9 cellular contexts compared by ENCODE assay signal in the genomic region with DNA sequence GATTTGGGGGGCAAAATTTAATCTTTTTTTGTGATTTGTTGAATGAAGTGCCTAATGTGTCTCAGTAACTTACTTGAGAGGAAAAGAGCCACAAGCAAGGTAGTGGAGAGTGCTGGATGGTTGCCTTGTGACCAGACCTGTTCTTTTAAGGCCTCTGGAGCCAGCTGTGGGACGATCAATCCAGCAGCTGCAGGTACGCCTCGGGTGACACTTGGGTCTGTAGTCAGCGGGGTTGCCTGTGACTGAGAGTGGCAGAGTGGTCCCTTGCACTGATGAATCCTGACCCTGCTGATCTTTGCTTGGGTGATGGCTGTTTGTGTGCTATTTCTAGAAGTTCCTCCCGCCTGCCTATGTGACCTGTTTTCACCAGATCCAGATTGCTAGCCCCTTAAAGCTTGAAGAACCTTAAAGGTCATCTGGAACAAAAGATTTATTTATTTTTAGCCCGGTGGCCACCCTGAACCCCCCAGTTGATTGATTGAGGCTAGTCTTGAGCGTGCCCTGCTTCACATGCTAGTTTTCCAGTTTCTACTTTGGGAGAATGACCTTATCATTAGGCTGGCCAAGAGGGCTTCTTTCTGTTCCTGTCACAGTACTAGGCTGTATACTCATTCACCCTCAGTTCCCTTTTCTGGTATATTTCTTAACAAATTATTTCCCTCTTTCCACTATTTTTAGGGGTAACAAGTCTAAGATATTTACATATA. TPM values are rescaled to one million over a fixed set of nuclear protein-coding genes. Genes with fewer than 3 reads are reported as not detected.
DNase-seq lines count a peak whose midpoint lies in the region; ATAC-seq, FAIRE-seq and TF ChIP-seq lines count a peak whose summit lies in the region.
"Had no signal": no experiment of that assay in that cellular context is flagged by ENCODE, and none has a peak within 500 bp of the region (broad histone marks: within the 10 kb centered on the region; RNA-seq: fewer than 3 reads in every experiment).

No MANE protein-coding gene starts in this region.

- H2BK120ac ChIP-seq in mesenchymal stem cell (ENCODE audit: low read depth, low read length), result no peak overlapping the region

- peaks cover 16% of the 10 kb centered on the region for H3K4me1 ChIP-seq in mammary epithelial cell (ENCODE audit: insufficient read depth, low read length)
- H3K4me1 ChIP-seq in mesenchymal stem cell (ENCODE audit: control insufficient read depth, insufficient read depth, low read depth, low read length), result no peaks in the 10 kb centered on the region
- no peaks in the 10 kb centered on the region for H3K4me1 ChIP-seq in uterus

- DNase-seq in MCF 10A (ENCODE audit: unreplicated experiment) (no peak), mammary epithelial cell (no peak), mesenchymal stem cell (no peak), uterus (no peak), D721Med (ENCODE audit: insufficient read length, low spot score) (no peak), GM12892 (ENCODE audit: insufficient read length) (no peak)
- no peak for DNase-seq in activated naive CD8-positive, alpha-beta T cell treated with anti-CD3 and anti-CD28 coated beads for 36 hours

- H3K4me1 Mint-ChIP-seq in MCF 10A (ENCODE audit: insufficient read depth, unreplicated experiment), result peaks cover 51% of the 10 kb centered on the region
- H3K4me1 Mint-ChIP-seq in activated naive CD8-positive, alpha-beta T cell treated with anti-CD3 and anti-CD28 coated beads for 36 hours, result peaks cover 95% of the 10 kb centered on the region

- no peaks in the 10 kb centered on the region for H4K20me1 ChIP-seq in mammary epithelial cell (ENCODE audit: insufficient read depth, low read length)

- TF ChIP-seq POLR2A in uterus (IDR thresholded peaks at IDR 0.05), result no peak
- TF ChIP-seq POLR2A in GM12892 (IDR thresholded peaks at IDR 0.05; ENCODE audit: low read depth, low read length), result no peak

- H3K9me3 Mint-ChIP-seq in MCF 10A (ENCODE audit: unreplicated experiment), result no peaks in the 10 kb centered on the region
- H3K9me3 Mint-ChIP-seq in activated naive CD8-positive, alpha-beta T cell treated with anti-CD3 and anti-CD28 coated beads for 36 hours, result peaks cover 9% of the 10 kb centered on the region

- H3K27ac Mint-ChIP-seq in MCF 10A (ENCODE audit: low read depth, unreplicated experiment), result peak overlapping the region; percentile 79
- H3K27ac Mint-ChIP-seq in activated naive CD8-positive, alpha-beta T cell treated with anti-CD3 and anti-CD28 coated beads for 36 hours, result peak overlapping the region; percentile 95

- H3K4me3 Mint-ChIP-seq in MCF 10A (ENCODE audit: unreplicated experiment), result no peak overlapping the region
- H3K4me3 Mint-ChIP-seq in activated naive CD8-positive, alpha-beta T cell treated with anti-CD3 and anti-CD28 coated beads for 36 hours, result peak overlapping the region; percentile 86
- H3K4me3 Mint-ChIP-seq: B cell had no signal

- H3K4me3 ChIP-seq in mammary epithelial cell (replicated peaks in 1 of 3; ENCODE audit: insufficient read depth in 1 of 3, low read depth in 2 of 3, low read length in 3 of 3), result no peak overlapping the region
- H3K4me3 ChIP-seq in mesenchymal stem cell (ENCODE audit: insufficient read depth in 1 of 2, low read depth in 1 of 2, low read length in 2 of 2), result no peak overlapping the region
- H3K4me3 ChIP-seq in uterus, result no peak overlapping the region

- no peak overlapping the region for H4K8ac ChIP-seq in mesenchymal stem cell (ENCODE audit: low read length)

- H2AK5ac ChIP-seq in mesenchymal stem cell (ENCODE audit: low read length, severe bottlenecking), result no peak overlapping the region

- H3K27me3 ChIP-seq in mammary epithelial cell (ENCODE audit: insufficient read depth, low read length) (no peaks in the 10 kb centered on the region), mesenchymal stem cell (ENCODE audit: control insufficient read depth in 1 of 2, insufficient read depth in 1 of 2, low read length in 2 of 2) (no peaks in the 10 kb centered on the region), uterus (no peaks in the 10 kb centered on the region)

- no peak overlapping the region for H3K18ac ChIP-seq in mesenchymal stem cell (ENCODE audit: low read depth in 1 of 2, low read length in 2 of 2)

- no peak overlapping the region for H4K91ac ChIP-seq in mesenchymal stem cell (ENCODE audit: low read length)

- no peaks in the 10 kb centered on the region for H3K36me3 Mint-ChIP-seq in MCF 10A (ENCODE audit: insufficient read depth, unreplicated experiment)
- H3K36me3 Mint-ChIP-seq in activated naive CD8-positive, alpha-beta T cell treated with anti-CD3 and anti-CD28 coated beads for 36 hours, result peaks cover 70% of the 10 kb centered on the region

- H3K79me1 ChIP-seq in mesenchymal stem cell (replicated peaks; ENCODE audit: low read length, poor library complexity, severe bottlenecking), result no peaks in the 10 kb centered on the region

- H3K23ac ChIP-seq in mesenchymal stem cell (ENCODE audit: low read length in 2 of 2), result no peak overlapping the region

- peaks cover 28% of the 10 kb centered on the region for H3K79me2 ChIP-seq in mammary epithelial cell (ENCODE audit: insufficient read depth, low read length)

- no peak for FAIRE-seq in D721Med (lab: Jason Lieb, UNC)
- no peak for FAIRE-seq in GM12892 (lab: Jason Lieb, UNC)

- no peaks in the 10 kb centered on the region for H3K36me3 ChIP-seq in mammary epithelial cell (ENCODE audit: insufficient read depth, low read length)
- H3K36me3 ChIP-seq in mesenchymal stem cell (ENCODE audit: control insufficient read depth in 1 of 2, insufficient read depth in 2 of 2, low read depth in 1 of 2, low read length in 2 of 2), result no peaks in the 10 kb centered on the region
- H3K36me3 ChIP-seq in uterus, result no peaks in the 10 kb centered on the region

- in situ Hi-C loops in mammary epithelial cell (cut with MboI; ENCODE audit: low sequenced_read_pairs in 2 of 2), result no loop called here

- no peak overlapping the region for H2BK12ac ChIP-seq in mesenchymal stem cell (ENCODE audit: low read length in 2 of 2)

- CTCF ChIA-PET in MCF 10A (lab: Yijun Ruan, JAX) (interaction anchor here (0.7 to 1.2 kb wide), 3 partner anchors 14 to 52 kb away, joined by 3 to 5 read pairs (median 3); a partner anchor contains a TSS), mammary epithelial cell (lab: Charles Lee; ENCODE audit: low non-redundant PET) (no interaction called here)

- dilution Hi-C loops in mammary epithelial cell (cut with HindIII; ENCODE audit: low sequenced_read_pairs), result no loop called here

- no peak overlapping the region for H2BK15ac ChIP-seq in mesenchymal stem cell (ENCODE audit: low read depth, poor library complexity, severe bottlenecking)

- H3K9ac ChIP-seq in mammary epithelial cell (ENCODE audit: insufficient read depth, low read length) (no peak overlapping the region), mesenchymal stem cell (ENCODE audit: low read length) (peak overlapping the region; percentile 65)

- WGBS in mammary epithelial cell (ENCODE audit: low coverage, missing lambda C conversion rate), result 92% methylated on average over 7 of the region's 7 CpGs
- WGBS in mesenchymal stem cell, result 70% methylated on average over 7 of the region's 7 CpGs

- BruUV-seq in MCF 10A (replicated peaks; lab: Mats Ljungman, UMichigan), result no TSS peak
- no TSS peak for BruUV-seq in mammary epithelial cell (replicated peaks; lab: Mats Ljungman, UMichigan)

- H2AFZ ChIP-seq in mammary epithelial cell (ENCODE audit: low read depth, low read length), result no peak overlapping the region
- H2AFZ ChIP-seq in mesenchymal stem cell (ENCODE audit: low read depth, low read length), result no peak overlapping the region

- no peak overlapping the region for H3K14ac ChIP-seq in mesenchymal stem cell (ENCODE audit: low read length in 2 of 2)

- no peaks in the 10 kb centered on the region for H3K27me3 Mint-ChIP-seq in MCF 10A (ENCODE audit: insufficient read depth, unreplicated experiment)
- no peaks in the 10 kb centered on the region for H3K27me3 Mint-ChIP-seq in activated naive CD8-positive, alpha-beta T cell treated with anti-CD3 and anti-CD28 coated beads for 36 hours
- H3K27me3 Mint-ChIP-seq: B cell had no signal

- H3K4me2 ChIP-seq in mammary epithelial cell (ENCODE audit: insufficient read depth, low read depth, low read length) (no peak overlapping the region), mesenchymal stem cell (ENCODE audit: low read length, poor library complexity, severe bottlenecking) (no peak overlapping the region)

- POLR2A ChIA-PET in MCF 10A (lab: Yijun Ruan, JAX), result interaction anchor here (0.7 to 1.8 kb wide), 4 partner anchors 18 to 1378 kb away, joined by 3 to 6 read pairs (median 4); no protein-coding TSS in a partner anchor

- intact Hi-C loops in MCF 10A (cut with micrococcal nuclease), result no loop called here
- intact Hi-C loops in mammary epithelial cell (cut with micrococcal nuclease), result no loop called here
- intact Hi-C loops in uterus (cut with DNase I; ENCODE audit: low total_unique reads), result no loop called here

- no peak for TF ChIP-seq CTCF in MCF 10A (IDR thresholded peaks at IDR 0.05; ENCODE audit: unreplicated experiment)
- no peak for TF ChIP-seq CTCF in mammary epithelial cell (conservative IDR thresholded peaks at IDR 0.05 in 1 of 2, IDR thresholded peaks at IDR 0.05 in 1 of 2; ENCODE audit: extremely low read depth in 1 of 2, insufficient read depth in 1 of 2, low read depth in 1 of 2, low read length in 2 of 2)
- no peak for TF ChIP-seq CTCF in uterus (IDR thresholded peaks at IDR 0.05)
- TF ChIP-seq CTCF in D721Med (IDR thresholded peaks at IDR 0.05; ENCODE audit: insufficient read depth, missing control alignments), result no peak

- H3K4ac ChIP-seq in mesenchymal stem cell (ENCODE audit: low read depth in 1 of 2, low read length in 2 of 2), result no peak overlapping the region

- ATAC-seq in HG03521 (IDR thresholded peaks at IDR 0.05; ENCODE audit: unreplicated experiment), result no peak

- no peaks in the 10 kb centered on the region for H3K9me3 ChIP-seq in mammary epithelial cell (replicated peaks; ENCODE audit: insufficient read depth, low read length)
- no peaks in the 10 kb centered on the region for H3K9me3 ChIP-seq in mesenchymal stem cell (ENCODE audit: control insufficient read depth, low read length)
- no peaks in the 10 kb centered on the region for H3K9me3 ChIP-seq in uterus

- H2BK5ac ChIP-seq in mesenchymal stem cell (ENCODE audit: low read depth, low read length, poor library complexity, severe bottlenecking), result no peak overlapping the region

- H3K27ac ChIP-seq in mammary epithelial cell (ENCODE audit: insufficient read depth, low read depth, low read length) (no peak overlapping the region), mesenchymal stem cell (ENCODE audit: low read length, poor library complexity, severe bottlenecking) (no peak overlapping the region), uterus (peak overlapping the region; percentile 34 to 64)

RNA-seq across cellular contexts. Expression of a gene that starts 23.2 kb away (rescaled TPM):
- 10.4 and 12.4 TPM in 2 replicates for total RNA-seq in MCF 10A (2022)
- total RNA-seq in mammary epithelial cell, result 10 to 100 TPM in 1 of 2 donors, 1 to 10 TPM in 1; 8.8 to 16.2 TPM
- polyA plus RNA-seq in mammary epithelial cell, result 11.5 TPM
- polyA minus RNA-seq in mammary epithelial cell, result 21.2 TPM
- 100 to 1,000 TPM; 176 to 177 TPM for total RNA-seq in activated naive CD8-positive, alpha-beta T cell treated with anti-CD3 and anti-CD28 coated beads for 36 hours
- 0.58 TPM for polyA plus RNA-seq in mesenchymal stem cell (2013, experiment 1 of 2)
- 0.30 TPM for polyA plus RNA-seq in mesenchymal stem cell (2013, experiment 2 of 2)
- total RNA-seq in uterus, result 100 to 1,000 TPM in 1 of 4 donors, 10 to 100 TPM in 3; 17.9 to 105 (median 63.5) TPM
- 9.2 TPM for polyA plus RNA-seq in GM12892 (2012; ENCODE audit: missing spikeins)

Comparison
In these comparisons a context has a peak if more than half of its experiments do, and no peak if none do; other contexts are left out.
1. H3K27ac ChIP-seq: peak in uterus (2 of 2); none in mammary epithelial cell (single experiment) and mesenchymal stem cell (single experiment).